18 cellular contexts compared by ENCODE assay signal in the genomic region with DNA sequence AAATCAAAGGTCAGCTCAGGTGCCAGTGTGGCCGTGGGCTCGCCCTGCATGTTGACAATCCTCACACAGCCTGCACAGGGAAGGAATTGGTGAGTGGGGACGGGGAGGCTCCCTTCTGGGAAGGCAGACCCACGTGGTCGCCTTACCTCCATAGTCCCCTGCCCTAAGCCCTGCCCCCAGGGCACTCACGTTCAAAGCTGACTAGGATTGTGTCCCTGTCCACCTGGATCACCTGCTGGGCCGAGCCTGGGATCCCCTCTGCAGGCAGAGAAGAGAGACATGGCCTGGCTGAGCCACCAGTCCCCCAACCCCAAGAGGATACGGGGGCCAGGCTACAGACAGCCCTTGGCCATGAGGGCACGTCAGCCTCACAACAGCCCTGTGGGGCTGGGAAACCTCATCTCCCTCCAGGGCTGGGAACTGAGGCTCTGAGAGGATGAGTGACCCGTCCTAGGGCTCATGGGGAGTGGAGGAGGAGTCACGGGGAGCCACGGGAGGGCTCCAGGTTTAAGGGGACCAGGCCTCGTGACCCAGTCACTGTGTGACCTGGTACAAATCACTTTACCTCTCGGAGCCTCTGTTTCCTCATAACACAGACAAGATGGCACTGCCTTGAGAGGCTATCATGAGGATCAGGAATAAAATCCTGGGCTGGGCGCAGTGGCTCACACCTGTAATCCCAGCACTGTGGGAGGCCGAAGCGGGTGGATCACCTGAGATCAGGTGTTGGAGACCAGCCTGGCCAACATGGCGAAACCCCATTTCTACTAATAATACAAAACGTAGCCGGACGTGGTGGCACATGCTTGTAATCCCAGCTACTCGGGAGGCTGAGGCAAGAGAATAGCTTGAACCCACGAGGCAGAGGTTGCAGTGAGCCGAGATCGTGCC. TPM values are rescaled to one million over a fixed set of nuclear protein-coding genes. Genes with fewer than 3 reads are reported as not detected.
DNase-seq lines count a peak whose midpoint lies in the region; ATAC-seq and TF ChIP-seq lines count a peak whose summit lies in the region.
"Had no signal": no experiment of that assay in that cellular context is flagged by ENCODE, and none has a peak within 500 bp of the region (broad histone marks: within the 10 kb centered on the region; RNA-seq: fewer than 3 reads in every experiment).

No MANE protein-coding gene starts in this region.

- TF ChIP-seq CTCF in IMR-90 (conservative IDR thresholded peaks at IDR 0.05; ENCODE audit: low read depth, low read length), result no peak
- no peak for TF ChIP-seq CTCF in spleen (IDR thresholded peaks at IDR 0.05 in 8 of 11, conservative IDR thresholded peaks at IDR 0.05 in 3 of 11)

- ATAC-seq in IMR-90 (ENCODE audit: low read depth) (no peak), memory B cell (ENCODE audit: low read depth) (no peak)
- ATAC-seq: K562 had no signal

- H4K91ac ChIP-seq in IMR-90 (ENCODE audit: insufficient read depth, low read depth, low read length), result no peak overlapping the region

- CTCF ChIA-PET in IMR-90 (lab: Yijun Ruan, JAX), result interaction anchor here (0.8 to 1.2 kb wide), 2 partner anchors 9 to 60 kb away, joined by 3 read pairs; no protein-coding TSS in a partner anchor
- CTCF ChIA-PET in CD8-positive, alpha-beta memory T cell (lab: Charles Lee), result no interaction called here

- no peak overlapping the region for H2BK120ac ChIP-seq in IMR-90 (ENCODE audit: low read depth, low read length)

- no peaks in the 10 kb centered on the region for H3K9me3 Mint-ChIP-seq in memory B cell
- no peaks in the 10 kb centered on the region for H3K9me3 Mint-ChIP-seq in CD8-positive, alpha-beta memory T cell
- H3K9me3 Mint-ChIP-seq: CD4-positive, alpha-beta memory T cell had no signal

- peak; percentile 4 for DNase-seq in activated CD4-positive, CD25-positive, alpha-beta regulatory T cell treated with anti-CD3 and anti-CD28 coated beads, Interleukin-2, amount 50 U/mL, for 72 hours
- no peak for DNase-seq in activated CD4-positive, CD25-positive, alpha-beta regulatory T cell (lab: John Stamatoyannopoulos, UW)
- no peak for DNase-seq in IMR-90
- no peak for DNase-seq in memory B cell (ENCODE audit: low spot score in 2 of 2)
- peak; percentile 66 for DNase-seq in spleen
- no peak for DNase-seq in NCI-H2107 (lab: John Stamatoyannopoulos, UW)
- DNase-seq in stimulated activated CD4-positive, alpha-beta T cell treated with anti-CD3 and anti-CD28 coated beads, Interleukin-4, amount 100 ng/mL, for 4 hours, result no peak
- DNase-seq in CD8-positive, alpha-beta memory T cell, result no peak
- DNase-seq: BE2C; CD4-positive, alpha-beta memory T cell; NCI-H187 treated with DMSO at 0.1 percent for 48 hours; NCI-H2171; NCI-H446 treated with DMSO at 0.1 percent for 48 hours; NCI-H748 treated with DMSO at 0.1 percent for 48 hours; RPMI8226 had no signal

- no peak overlapping the region for H2AFZ ChIP-seq in IMR-90 (replicated peaks; ENCODE audit: low read length, poor library complexity)

- H3K4me1 Mint-ChIP-seq in memory B cell, result peaks cover 15% of the 10 kb centered on the region
- peaks cover 11 to 18% (median 11%) of the 10 kb centered on the region in 3 donors for H3K4me1 Mint-ChIP-seq in CD8-positive, alpha-beta memory T cell

- intact Hi-C loops in IMR-90 (cut with micrococcal nuclease), result no loop called here
- intact Hi-C loops in spleen (cut with DNase I; ENCODE audit: low total_unique reads), result no loop called here

- no peak overlapping the region for H2BK5ac ChIP-seq in IMR-90 (ENCODE audit: low read depth, low read length, poor library complexity, severe bottlenecking)

- H3K27ac ChIP-seq in IMR-90 (ENCODE audit: insufficient read depth, low read length), result no peak overlapping the region
- H3K27ac ChIP-seq in spleen, result peak overlapping the region in 2 of 8 donors; percentile 56 to 86
- no peak overlapping the region for H3K27ac ChIP-seq in CD8-positive, alpha-beta memory T cell (ENCODE audit: low read depth, low read length)
- H3K27ac ChIP-seq: 22Rv1, SJSA1 had no signal

- H3K4ac ChIP-seq in IMR-90 (ENCODE audit: low read depth, low read length), result no peak overlapping the region

- H3K27ac Mint-ChIP-seq in memory B cell, result peak overlapping the region; percentile 62
- H3K27ac Mint-ChIP-seq in CD8-positive, alpha-beta memory T cell, result peak overlapping the region in 1 of 8 donors; percentile 14

- no peaks in the 10 kb centered on the region for H3K9me3 ChIP-seq in IMR-90 (ENCODE audit: control insufficient read depth, insufficient read depth, low read length)
- no peaks in the 10 kb centered on the region for H3K9me3 ChIP-seq in spleen
- H3K9me3 ChIP-seq in CD8-positive, alpha-beta memory T cell (ENCODE audit: low read length), result no peaks in the 10 kb centered on the region
- H3K9me3 ChIP-seq: BE2C, SJSA1 had no signal

- dilution Hi-C loops in IMR-90 (cut with HindIII; ENCODE audit: low sequenced_read_pairs, unreplicated experiment), result no loop called here

- in situ Hi-C loops in IMR-90 (cut with MboI; ENCODE audit: low sequenced_read_pairs), result no loop called here

- no TSS peak for BruUV-seq in IMR-90 (replicated peaks; lab: Mats Ljungman, UMichigan)

- POLR2A ChIA-PET in IMR-90 (lab: Charles Lee; ENCODE audit: unreplicated experiment), result no interaction called here
- POLR2A ChIA-PET in CD8-positive, alpha-beta memory T cell (lab: Charles Lee), result no interaction called here

- no peaks in the 10 kb centered on the region for H3K27me3 ChIP-seq in IMR-90 (ENCODE audit: control insufficient read depth, insufficient read depth, low read length)
- H3K27me3 ChIP-seq in spleen (replicated peaks in 1 of 7), result no peaks in the 10 kb centered on the region
- no peaks in the 10 kb centered on the region for H3K27me3 ChIP-seq in CD8-positive, alpha-beta memory T cell (ENCODE audit: insufficient read depth, low read length, poor library complexity, severe bottlenecking)
- H3K27me3 ChIP-seq: BE2C, SJSA1 had no signal

- no peak overlapping the region for H2BK20ac ChIP-seq in IMR-90 (ENCODE audit: low read depth, low read length)

- 94% methylated on average over 5 of the region's 25 CpGs; no CpG with 5 or more reads in 1 of the 2 experiments for WGBS in IMR-90 (ENCODE audit: extremely low coverage in 2 of 2, insufficient read length in 1 of 2), 2 experiments
- 91 to 95% (median 94%) methylated on average over 12 to 25 of the region's 25 CpGs for WGBS in spleen, 5 donors

- no peaks in the 10 kb centered on the region for H3K27me3 Mint-ChIP-seq in memory B cell
- peaks cover 0 to 1% of the 10 kb centered on the region in 2 donors for H3K27me3 Mint-ChIP-seq in CD8-positive, alpha-beta memory T cell
- H3K27me3 Mint-ChIP-seq: CD4-positive, alpha-beta memory T cell had no signal

- no peak for TF ChIP-seq RAD21 in IMR-90 (IDR thresholded peaks at IDR 0.05; ENCODE audit: low read length)

- H3K9ac ChIP-seq in IMR-90 (ENCODE audit: low read depth, low read length), result no peak overlapping the region

- H3K4me3 ChIP-seq in IMR-90 (ENCODE audit: insufficient read depth, low read depth, low read length) (no peak overlapping the region), spleen (no peak overlapping the region)
- no peak overlapping the region for H3K4me3 ChIP-seq in CD8-positive, alpha-beta memory T cell (ENCODE audit: low read length)
- H3K4me3 ChIP-seq: K562, SJSA1 had no signal

- no peaks in the 10 kb centered on the region for H3K79me1 ChIP-seq in IMR-90 (ENCODE audit: low read depth in 1 of 2, low read length in 2 of 2)

- H3K4me1 ChIP-seq in IMR-90 (ENCODE audit: control insufficient read depth, insufficient read depth, low read length) (no peaks in the 10 kb centered on the region), spleen (peaks cover 0 to 58% (median 37%) of the 10 kb centered on the region in 6 donors)
- H3K4me1 ChIP-seq in CD8-positive, alpha-beta memory T cell (ENCODE audit: insufficient read depth, low read length), result peaks cover 7% of the 10 kb centered on the region
- H3K4me1 ChIP-seq: BE2C, SJSA1 had no signal

- no peak overlapping the region for H2BK15ac ChIP-seq in IMR-90 (ENCODE audit: low read depth, low read length)

- no peak overlapping the region for H3K4me3 Mint-ChIP-seq in memory B cell
- H3K4me3 Mint-ChIP-seq in CD8-positive, alpha-beta memory T cell, result no peak overlapping the region
- H3K4me3 Mint-ChIP-seq: CD4-positive, alpha-beta memory T cell had no signal

- H3K36me3 ChIP-seq in IMR-90 (ENCODE audit: control insufficient read depth, insufficient read depth, low read length) (peaks cover 17% of the 10 kb centered on the region), spleen (peaks cover 0 to 78% (median 41%) of the 10 kb centered on the region in 6 donors)
- H3K36me3 ChIP-seq in CD8-positive, alpha-beta memory T cell (ENCODE audit: insufficient read depth, low read length), result no peaks in the 10 kb centered on the region
- H3K36me3 ChIP-seq: BE2C had no signal

- no peak overlapping the region for H3K56ac ChIP-seq in IMR-90 (ENCODE audit: extremely low read depth, insufficient read depth, low read length)

- H4K5ac ChIP-seq in IMR-90 (ENCODE audit: low read depth, low read length), result no peak overlapping the region

- peaks cover 14% of the 10 kb centered on the region for H3K36me3 Mint-ChIP-seq in memory B cell
- H3K36me3 Mint-ChIP-seq in CD8-positive, alpha-beta memory T cell, result peaks cover 0 to 56% (median 8%) of the 10 kb centered on the region in 3 donors

- no peak overlapping the region for H3K23ac ChIP-seq in IMR-90 (ENCODE audit: low read depth, low read length)

- no peak overlapping the region for H3K18ac ChIP-seq in IMR-90 (ENCODE audit: low read depth, low read length)

- H3K14ac ChIP-seq in IMR-90 (replicated peaks; ENCODE audit: low read depth, low read length), result no peak overlapping the region

- no peaks in the 10 kb centered on the region for H3K9me1 ChIP-seq in IMR-90 (ENCODE audit: insufficient read depth, low read length)

- H4K20me1 ChIP-seq in IMR-90 (ENCODE audit: insufficient read depth, low read length), result no peaks in the 10 kb centered on the region

- H2AK9ac ChIP-seq in IMR-90 (replicated peaks; ENCODE audit: low read depth, low read length, poor library complexity), result peak overlapping the region; percentile 65

- no peak overlapping the region for H2AK5ac ChIP-seq in IMR-90 (ENCODE audit: low read depth, low read length)

- no peak for TF ChIP-seq POLR2A in IMR-90 (IDR thresholded peaks at IDR 0.05; ENCODE audit: low read depth, low read length)
- TF ChIP-seq POLR2A in spleen (IDR thresholded peaks at IDR 0.05), result no peak

- H3K4me2 ChIP-seq in IMR-90 (ENCODE audit: low read depth, low read length), result no peak overlapping the region

- no peak overlapping the region for H4K8ac ChIP-seq in IMR-90 (ENCODE audit: low read depth in 2 of 2, low read length in 2 of 2)

RNA-seq across cellular contexts. Expression of gene SF1, which starts 12.1 kb away (rescaled TPM):
- 56.8 and 76.1 TPM in 2 replicates for total RNA-seq in IMR-90 (2012; rRNA removed)
- polyA plus RNA-seq in IMR-90 (2012; rRNA removed), result 75.0 and 88.0 TPM in 2 replicates
- 103 and 112 TPM in 2 replicates for polyA plus RNA-seq in IMR-90 (2012; cell fraction: cytosol; rRNA removed)
- 263 and 388 TPM in 2 replicates for polyA plus RNA-seq in IMR-90 (2012; cell fraction: nucleus; rRNA removed; ENCODE audit: low replicate concordance)
- 100 to 1,000 TPM; 359 to 585 (median 458) TPM for total RNA-seq in spleen
- 100 to 1,000 TPM in 2 of 3 donors, 10 to 100 TPM in 1; 54.2 to 140 (median 121) TPM for polyA plus RNA-seq in spleen
- 100 to 1,000 TPM; 403 to 423 TPM for total RNA-seq in CD8-positive, alpha-beta memory T cell
- polyA plus RNA-seq in CD8-positive, alpha-beta memory T cell, result 176 TPM

RNA-seq across cellular contexts. Expression of gene MAP4K2, which starts 12.6 kb away (rescaled TPM):
- total RNA-seq in IMR-90 (2012; rRNA removed), result 9.2 and 11.7 TPM in 2 replicates
- polyA plus RNA-seq in IMR-90 (2012; rRNA removed), result 16.6 and 22.2 TPM in 2 replicates
- polyA plus RNA-seq in IMR-90 (2012; cell fraction: cytosol; rRNA removed), result 18.8 and 24.1 TPM in 2 replicates
- polyA plus RNA-seq in IMR-90 (2012; cell fraction: nucleus; rRNA removed; ENCODE audit: low replicate concordance), result 41.7 and 95.5 TPM in 2 replicates
- 100 to 1,000 TPM in 1 of 7 donors, 10 to 100 TPM in 6; 41.5 to 106 (median 57.4) TPM for total RNA-seq in spleen
- polyA plus RNA-seq in spleen, result 10 to 100 TPM; 40.8 to 70.8 (median 63.8) TPM
- total RNA-seq in CD8-positive, alpha-beta memory T cell, result 10 to 100 TPM; 54.8 to 55.3 TPM
- polyA plus RNA-seq in CD8-positive, alpha-beta memory T cell, result 39.0 TPM

RNA-seq across cellular contexts. Expression of gene MEN1, which starts 19.9 kb away (rescaled TPM):
- 8.8 and 9.4 TPM in 2 replicates for total RNA-seq in IMR-90 (2012; rRNA removed)
- 35.7 and 44.7 TPM in 2 replicates for polyA plus RNA-seq in IMR-90 (2012; rRNA removed)
- polyA plus RNA-seq in IMR-90 (2012; cell fraction: cytosol; rRNA removed), result 18.9 and 33.6 TPM in 2 replicates
- polyA plus RNA-seq in IMR-90 (2012; cell fraction: nucleus; rRNA removed; ENCODE audit: low replicate concordance), result 65.7 and 129 TPM in 2 replicates
- 10 to 100 TPM; 20.1 to 33.6 (median 28.2) TPM for total RNA-seq in spleen
- 10 to 100 TPM; 17.8 to 27.6 (median 20.5) TPM for polyA plus RNA-seq in spleen
- total RNA-seq in CD8-positive, alpha-beta memory T cell, result 10 to 100 TPM; 45.8 to 47.7 TPM
- polyA plus RNA-seq in CD8-positive, alpha-beta memory T cell, result 45.0 TPM

RNA-seq across cellular contexts. Expression of gene PYGM, which starts 30.7 kb away (rescaled TPM):
- under 0.01 and 0.18 TPM in 2 replicates for total RNA-seq in IMR-90 (2012; rRNA removed)
- polyA plus RNA-seq in IMR-90 (2012; rRNA removed), result 0.21 and 0.46 TPM in 2 replicates
- polyA plus RNA-seq in IMR-90 (2012; cell fraction: cytosol; rRNA removed), result 0.08 and 0.31 TPM in 2 replicates
- polyA plus RNA-seq in IMR-90 (2012; cell fraction: nucleus; rRNA removed; ENCODE audit: low replicate concordance), result 0.58 and 0.64 TPM in 2 replicates
- 1 to 10 TPM; 2.7 to 7.2 (median 5.1) TPM for total RNA-seq in spleen
- 1 to 10 TPM; 1.7 to 2.4 (median 2.1) TPM for polyA plus RNA-seq in spleen
- 1 to 10 TPM; 2.2 TPM for total RNA-seq in CD8-positive, alpha-beta memory T cell
- polyA plus RNA-seq in CD8-positive, alpha-beta memory T cell, result 0.15 TPM

RNA-seq across cellular contexts. Expression of gene RASGRP2, which starts 46.5 kb away (rescaled TPM):
- total RNA-seq in IMR-90 (2012; rRNA removed), result not detected in 2 replicates
- polyA plus RNA-seq in IMR-90 (2012; rRNA removed), result 0.82 and 1.2 TPM in 2 replicates
- polyA plus RNA-seq in IMR-90 (2012; cell fraction: cytosol; rRNA removed), result 0.93 TPM in 1 of 2 replicates, not detected in the other
- polyA plus RNA-seq in IMR-90 (2012; cell fraction: nucleus; rRNA removed; ENCODE audit: low replicate concordance), result 1.2 and 1.9 TPM in 2 replicates
- total RNA-seq in spleen, result 100 to 1,000 TPM; 148 to 242 (median 206) TPM
- polyA plus RNA-seq in spleen, result 100 to 1,000 TPM; 216 to 283 (median 252) TPM
- 10 to 100 TPM; 30.2 to 33.5 TPM for total RNA-seq in CD8-positive, alpha-beta memory T cell
- 145 TPM for polyA plus RNA-seq in CD8-positive, alpha-beta memory T cell

Comparison
In these comparisons a context has a peak if more than half of its experiments do, and no peak if none do; other contexts are left out.
1. DNase-seq: peak in activated CD4-positive, CD25-positive, alpha-beta regulatory T cell treated with anti-CD3 and anti-CD28 coated beads, Interleukin-2, amount 50 U/mL, for 72 hours (single experiment) and spleen (single experiment); none in activated CD4-positive, CD25-positive, alpha-beta regulatory T cell (0 of 4), IMR-90 (single experiment), memory B cell (0 of 2), NCI-H2107 (single experiment), stimulated activated CD4-positive, alpha-beta T cell treated with anti-CD3 and anti-CD28 coated beads, Interleukin-4, amount 100 ng/mL, for 4 hours (0 of 2) and CD8-positive, alpha-beta memory T cell (0 of 5).